18 cellular contexts compared by ENCODE assay signal in the genomic region with DNA sequence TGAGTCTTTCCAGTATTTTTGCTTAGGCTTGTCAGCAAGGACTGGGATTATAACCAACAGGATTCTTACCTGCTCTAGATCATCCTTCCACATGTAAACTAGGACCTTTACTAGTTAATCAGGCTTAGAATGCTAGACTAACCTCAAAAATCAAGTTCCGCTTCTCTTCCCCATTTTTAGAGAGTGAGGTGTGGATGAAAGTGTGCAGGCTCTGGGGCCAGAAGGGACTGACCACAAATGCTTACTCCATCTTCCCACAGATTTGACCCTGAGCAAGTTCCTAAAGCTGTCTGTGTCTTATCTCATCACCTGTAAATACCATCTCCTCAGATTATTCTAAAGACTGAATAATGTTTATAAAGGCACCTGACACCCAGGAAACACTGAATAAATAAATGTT. TPM values are rescaled to one million over a fixed set of nuclear protein-coding genes. Genes with fewer than 3 reads are reported as not detected.
DNase-seq lines count a peak whose midpoint lies in the region; TF ChIP-seq lines count a peak whose summit lies in the region.
"Had no signal": no experiment of that assay in that cellular context is flagged by ENCODE, and none has a peak within 500 bp of the region (broad histone marks: within the 10 kb centered on the region; RNA-seq: fewer than 3 reads in every experiment).

No MANE protein-coding gene starts in this region.

- no peak overlapping the region for H3K27ac Mint-ChIP-seq in mesothelial cell of epicardium

- H3K27me3 ChIP-seq in left ventricle myocardium inferior (ENCODE audit: low read depth) (no peaks in the 10 kb centered on the region), right atrium auricular region (no peaks in the 10 kb centered on the region)
- H3K27me3 ChIP-seq: MG63, Peyer's patch had no signal

- peaks cover 46% of the 10 kb centered on the region for H3K4me1 ChIP-seq in left ventricle myocardium inferior
- H3K4me1 ChIP-seq in right atrium auricular region = peaks cover 0 to 35% of the 10 kb centered on the region in 2 donors

- POLR2A ChIA-PET in RWPE1 (lab: Yijun Ruan, JAX; ENCODE audit: low non-redundant PET) = no interaction called here

- H3K36me3 Mint-ChIP-seq in mesothelial cell of epicardium = peaks cover 14% of the 10 kb centered on the region

- H3K27me3 Mint-ChIP-seq in mesothelial cell of epicardium (ENCODE audit: low read depth) = no peaks in the 10 kb centered on the region

- DNase-seq in left ventricle myocardium inferior (no peak), right atrium auricular region (ENCODE audit: low spot score) (no peak), SKM-1 treated with dmso at 0.1 percent for 144 hours (lab: John Stamatoyannopoulos, UW; ENCODE audit: unreplicated experiment) (peak; percentile 47), kidney tubule cell (ENCODE audit: low spot score) (peak; percentile 50), kidney glomerular epithelial cell (lab: John Stamatoyannopoulos, UW) (no peak), mesothelial cell of epicardium (ENCODE audit: low spot score in 2 of 2, unreplicated experiment in 2 of 2) (no peak), RWPE1 (ENCODE audit: low spot score) (no peak)
- no peak for DNase-seq in activated T-cell treated with anti-CD3 and anti-CD28 coated beads, Interleukin-2, amount 50 U/mL, for 48 hours
- DNase-seq: C1 segment of cervical spinal cord, DMS 273 treated with DMSO at 0.1 percent for 48 hours, MG63, NCI-H1436 treated with DMSO at 0.1 percent for 48 hours, NCI-H2227 treated with DMSO at 0.1 percent for 48 hours, NCI-H69, Peyer's patch, SHP77 had no signal

- peaks cover 8% of the 10 kb centered on the region for H3K4me1 Mint-ChIP-seq in mesothelial cell of epicardium

- H3K36me3 ChIP-seq in left ventricle myocardium inferior = peaks cover 19% of the 10 kb centered on the region
- H3K36me3 ChIP-seq in right atrium auricular region = peaks cover 25% of the 10 kb centered on the region
- H3K36me3 ChIP-seq: Peyer's patch had no signal

- TF ChIP-seq CTCF in left ventricle myocardium inferior (IDR thresholded peaks at IDR 0.05; ENCODE audit: borderline replicate concordance) = no peak
- TF ChIP-seq CTCF in right atrium auricular region (IDR thresholded peaks at IDR 0.05) = no peak
- no peak for TF ChIP-seq CTCF in mesothelial cell of epicardium (IDR thresholded peaks at IDR 0.05; ENCODE audit: unreplicated experiment)
- no peak for TF ChIP-seq CTCF in RWPE1 (conservative IDR thresholded peaks at IDR 0.05; ENCODE audit: low read depth)

- no peaks in the 10 kb centered on the region for H3K9me3 Mint-ChIP-seq in mesothelial cell of epicardium

- no peak overlapping the region for H3K4me3 Mint-ChIP-seq in mesothelial cell of epicardium

- CTCF ChIA-PET in RWPE1 (lab: Yijun Ruan, JAX) = interaction anchor here (0.7 kb wide), 2 partner anchors 15 to 110 kb away, joined by 3 read pairs; no protein-coding TSS in a partner anchor

- H3K27ac ChIP-seq in left ventricle myocardium inferior (replicated peaks) (peak overlapping the region; percentile 68), right atrium auricular region (peak overlapping the region in 1 of 2 donors; percentile 18), RWPE1 (no peak overlapping the region)
- H3K27ac ChIP-seq: 22Rv1, KMS-11, Peyer's patch had no signal

- intact Hi-C loops in left ventricle myocardium inferior (cut with micrococcal nuclease) = no loop called here

- no peaks in the 10 kb centered on the region for H3K9me3 ChIP-seq in left ventricle myocardium inferior (replicated peaks)
- no peaks in the 10 kb centered on the region for H3K9me3 ChIP-seq in right atrium auricular region
- H3K9me3 ChIP-seq: MG63, Peyer's patch had no signal

- H3K4me3 ChIP-seq in left ventricle myocardium inferior (no peak overlapping the region), right atrium auricular region (no peak overlapping the region)
- H3K4me3 ChIP-seq: MG63, Peyer's patch had no signal

RNA-seq across cellular contexts. Expression of a gene that starts 59.5 kb away (rescaled TPM):
- total RNA-seq in left ventricle myocardium inferior (62.6 TPM), right atrium auricular region (10 to 100 TPM; 88.7 to 96.5 TPM), mesothelial cell of epicardium (9.2 to 10.6 TPM (median 9.8 TPM) in 3 replicates)

Comparison
In these comparisons a context has a peak if more than half of its experiments do, and no peak if none do; other contexts are left out.
1. DNase-seq: peak in SKM-1 treated with dmso at 0.1 percent for 144 hours (single experiment) and kidney tubule cell (single experiment); none in left ventricle myocardium inferior (single experiment), right atrium auricular region (single experiment), kidney glomerular epithelial cell (single experiment), activated T-cell treated with anti-CD3 and anti-CD28 coated beads, Interleukin-2, amount 50 U/mL, for 48 hours (0 of 2), mesothelial cell of epicardium (0 of 2) and RWPE1 (single experiment).